Comparison of ENCODE assay signal across 18 cellular contexts in genomic region chr12:128091101-128091795, GRCh38.
"Had no signal": no experiment of that assay in that cellular context is flagged by ENCODE, and none has a peak within 500 bp of the region (broad histone marks: within the 10 kb centered on the region; RNA-seq: fewer than 3 reads in every experiment).

No MANE protein-coding gene starts in this region.

- H3K4me3 ChIP-seq: lung, ovary, right lobe of liver, testis, upper lobe of right lung had no signal

- H3K36me3 ChIP-seq: ovary, right lobe of liver, upper lobe of right lung had no signal

- H3K4me1 ChIP-seq: right lobe of liver, testis, upper lobe of right lung had no signal

- ATAC-seq: left colon; right lobe of liver; stimulated activated memory B cell treated with anti-CD40 and anti-IgM and Interleukin-4, amounts not matched to agents 10 μg/mL and 1 μg/mL and 100 μg/mL, for 72 hours; upper lobe of right lung had no signal

- H3K9me3 ChIP-seq: ovary, right lobe of liver, testis, upper lobe of right lung had no signal

- H3K27ac ChIP-seq: epithelial cell of prostate, ovary, right lobe of liver, testis, upper lobe of right lung had no signal

- H3K27me3 ChIP-seq: ovary, right lobe of liver, testis, upper lobe of right lung had no signal

- DNase-seq: activated CD4-positive, alpha-beta T cell treated with anti-CD3 and anti-CD28 coated beads, Interleukin-2, amount 50 U/mL, for 4 hours; activated gamma-delta T cell; amniotic stem cell; dermis blood vessel endothelial cell; foreskin fibroblast; left colon; midbrain; ovary; right lobe of liver; small intestine; stimulated activated CD4-positive, alpha-beta T cell treated with anti-CD3 and anti-CD28 coated beads, Interleukin-4, amount 100 ng/mL, for 4 hours; SW 1271; T-helper 2 cell; testis; upper lobe of right lung had no signal
